In genomic region chr5:1201327-1202025, GRCh38 we compare ENCODE assay signal across 1 cellular context.
TF ChIP-seq lines count a peak whose summit lies in the region.

SLC6A19 (plus strand) TSS chr5:1201595; CDS start chr5:1201651, 56 bp downstream.

TF ChIP-seq in K562, 482 proteins besides CTCF, POLR2A, EP300 and RAD21 (continued from another document and continues in another):
- no peak for TF ChIP-seq RREB1 (CRISPR knock-in tag; IDR thresholded peaks at IDR 0.05)
- no peak for TF ChIP-seq PYGO2 (tag; IDR thresholded peaks at IDR 0.05)
- no peak for TF ChIP-seq HOMEZ (CRISPR knock-in tag; IDR thresholded peaks at IDR 0.05)
- no peak for TF ChIP-seq ELK3 (CRISPR knock-in tag; IDR thresholded peaks at IDR 0.05)
- no peak for TF ChIP-seq FOXJ2 (tag; IDR thresholded peaks at IDR 0.05)
- TF ChIP-seq CREM (IDR thresholded peaks at IDR 0.05; ENCODE audit: low read depth), result peak; percentile 35
- TF ChIP-seq GABPB1 (CRISPR knock-in tag; IDR thresholded peaks at IDR 0.05), result no peak
- TF ChIP-seq ZNF121 (CRISPR knock-in tag; conservative IDR thresholded peaks at IDR 0.05), result no peak
- TF ChIP-seq NFRKB (IDR thresholded peaks at IDR 0.05; ENCODE audit: low read depth), result no peak
- TF ChIP-seq ZBTB33 (CRISPR knock-in tag; IDR thresholded peaks at IDR 0.05), result no peak
- no peak for TF ChIP-seq ZNF146 (CRISPR knock-in tag; IDR thresholded peaks at IDR 0.05; ENCODE audit: unreplicated experiment)
- TF ChIP-seq KAT7 (CRISPR knock-in tag; IDR thresholded peaks at IDR 0.05; ENCODE audit: borderline replicate concordance), result no peak
- no peak for TF ChIP-seq SNRNP70 (optimal IDR thresholded peaks at IDR 0.05; ENCODE audit: low read depth, low read length)
- TF ChIP-seq ZNF436 (CRISPR knock-in tag; IDR thresholded peaks at IDR 0.05), result no peak
- no peak for TF ChIP-seq FOXP1 (CRISPR knock-in tag; IDR thresholded peaks at IDR 0.05)
- no peak for TF ChIP-seq TEAD4 (IDR thresholded peaks at IDR 0.05; ENCODE audit: low read length)
- no peak for TF ChIP-seq TEAD4 (CRISPR knock-in tag; IDR thresholded peaks at IDR 0.05; ENCODE audit: borderline replicate concordance)
- TF ChIP-seq SIN3B (IDR thresholded peaks at IDR 0.05; ENCODE audit: low read depth), result no peak
- no peak for TF ChIP-seq MEF2A (IDR thresholded peaks at IDR 0.05; ENCODE audit: control insufficient read depth, low read depth, low read length)
- no peak for TF ChIP-seq ZNF384 (IDR thresholded peaks at IDR 0.05; ENCODE audit: low read depth, low read length)
- no peak for TF ChIP-seq TEAD2 (tag; IDR thresholded peaks at IDR 0.05)
- no peak for TF ChIP-seq TBL1XR1 (IDR thresholded peaks at IDR 0.05; ENCODE audit: low read length in 2 of 2)
- no peak for TF ChIP-seq ZBTB26 (CRISPR knock-in tag; IDR thresholded peaks at IDR 0.05)
- no peak for TF ChIP-seq TEAD1 (CRISPR knock-in tag; IDR thresholded peaks at IDR 0.05)
- no peak for TF ChIP-seq HNRNPL (IDR thresholded peaks at IDR 0.05; ENCODE audit: low read depth, low read length)
- TF ChIP-seq TCF3 (CRISPR knock-in tag; IDR thresholded peaks at IDR 0.05), result no peak
- no peak for TF ChIP-seq BRD9 (IDR thresholded peaks at IDR 0.05; ENCODE audit: low read depth, partially characterized antibody)
- no peak for TF ChIP-seq ZNF695 (CRISPR knock-in tag; IDR thresholded peaks at IDR 0.05)
- TF ChIP-seq ZBTB43 (CRISPR knock-in tag; IDR thresholded peaks at IDR 0.05), result no peak
- TF ChIP-seq SMAD4 (CRISPR knock-in tag; conservative IDR thresholded peaks at IDR 0.05), result 0 out of 2 replicates have a peak, but pooled peaks have one; percentile 36
- peak; percentile 51; the same call in 1 of the 2 replicates for TF ChIP-seq MYNN (IDR thresholded peaks at IDR 0.05)
- TF ChIP-seq MYNN (CRISPR knock-in tag; IDR thresholded peaks at IDR 0.05), result no peak
- TF ChIP-seq ZFX (CRISPR knock-in tag; IDR thresholded peaks at IDR 0.05), result no peak
- no peak for TF ChIP-seq GATAD2B (IDR thresholded peaks at IDR 0.05; ENCODE audit: borderline replicate concordance)
- no peak; a peak in 2 of 4 replicates for TF ChIP-seq NRF1 (conservative IDR thresholded peaks at IDR 0.05 in 1 of 2, IDR thresholded peaks at IDR 0.05 in 1 of 2)
- TF ChIP-seq RAD51 (IDR thresholded peaks at IDR 0.05; ENCODE audit: borderline replicate concordance, low read depth), result no peak
- no peak for TF ChIP-seq ATF1 (CRISPR knock-in tag; IDR thresholded peaks at IDR 0.05)
- 0 out of 2 replicates have a peak, but pooled peaks have one; percentile 26 for TF ChIP-seq ATF1 (tag; IDR thresholded peaks at IDR 0.05)
- no peak for TF ChIP-seq ZNF224 (CRISPR knock-in tag; IDR thresholded peaks at IDR 0.05)
- no peak for TF ChIP-seq SOX6 (IDR thresholded peaks at IDR 0.05)
- no peak for TF ChIP-seq ZBTB34 (CRISPR knock-in tag; IDR thresholded peaks at IDR 0.05)
- no peak for TF ChIP-seq ZFP30 (CRISPR knock-in tag; IDR thresholded peaks at IDR 0.05; ENCODE audit: borderline replicate concordance)
- TF ChIP-seq RBM14 (IDR thresholded peaks at IDR 0.05; ENCODE audit: borderline replicate concordance, insufficient read depth, low read depth, low read length), result no peak
- TF ChIP-seq SFPQ (IDR thresholded peaks at IDR 0.05; ENCODE audit: low read depth, low read length), result no peak
- no peak for TF ChIP-seq GATAD2A (IDR thresholded peaks at IDR 0.05)
- peak; percentile 63 for TF ChIP-seq EGR1 (conservative IDR thresholded peaks at IDR 0.05)
- no peak for TF ChIP-seq RBM17 (IDR thresholded peaks at IDR 0.05; ENCODE audit: borderline replicate concordance, low read depth, low read length)
- peak; percentile 52; the same call in 1 of the 2 replicates for TF ChIP-seq HIVEP1 (CRISPR knock-in tag; IDR thresholded peaks at IDR 0.05)
- TF ChIP-seq THAP7 (CRISPR knock-in tag; IDR thresholded peaks at IDR 0.05), result no peak
- TF ChIP-seq SMAD2 (IDR thresholded peaks at IDR 0.05; ENCODE audit: low read depth, low read length), result no peak
- TF ChIP-seq HINFP (tag; conservative IDR thresholded peaks at IDR 0.05; ENCODE audit: low read depth), result no peak
- no peak for TF ChIP-seq MXI1 (IDR thresholded peaks at IDR 0.05; ENCODE audit: low read depth, low read length)
